Comparison of ENCODE assay signal across 14 cellular contexts in the genomic region with DNA sequence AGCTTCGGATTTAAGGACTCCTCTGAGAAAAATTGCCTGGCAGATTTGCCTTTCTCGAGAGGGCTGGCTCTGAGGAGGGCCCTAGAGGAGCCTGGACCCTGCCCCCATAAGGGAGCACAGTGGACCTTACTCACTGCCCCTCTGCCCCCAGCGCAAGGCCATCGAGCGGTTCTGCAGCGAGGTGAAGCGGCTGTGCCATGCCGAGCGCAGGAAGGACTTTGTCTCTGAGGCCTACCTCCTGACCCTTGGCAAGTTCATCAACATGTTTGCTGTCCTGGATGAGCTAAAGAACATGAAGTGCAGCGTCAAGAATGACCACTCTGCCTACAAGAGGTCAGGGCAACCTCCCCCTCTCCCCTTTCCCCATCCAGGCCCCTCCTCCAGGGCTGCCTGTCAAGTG.
"Had no signal": no experiment of that assay in that cellular context is flagged by ENCODE, and none has a peak within 500 bp of the region (broad histone marks: within the 10 kb centered on the region; RNA-seq: fewer than 3 reads in every experiment).

No MANE protein-coding gene starts in this region.

- H3K4me1 Mint-ChIP-seq: nephron progenitor cell, WTC11 had no signal

- H3K4me3 Mint-ChIP-seq: activated CD4-positive, alpha-beta T cell treated with anti-CD3 and anti-CD28 coated beads, Interleukin-2, amount 10 ng/mL, durations not matched to agents 24 days and 14 days; nephron progenitor cell; stimulated activated naive CD8-positive, alpha-beta T cell treated with anti-CD3 and anti-CD28 coated beads, Interleukin-15, amount 100 ng/mL, for 72 hours; T-helper 1 cell treated with Interleukin-12 subunit alpha and Interleukin-12 subunit beta and Interleukin-4 antibody, amounts not matched to agents 30 μg/mL and 1 μg/mL, for 36 hours; type B pancreatic cell; WTC11 had no signal

- H3K27ac Mint-ChIP-seq: nephron progenitor cell, type B pancreatic cell, WTC11 had no signal

- H3K27me3 Mint-ChIP-seq: activated CD4-positive, alpha-beta T cell treated with anti-CD3 and anti-CD28 coated beads, Interleukin-2, amount 10 ng/mL, durations not matched to agents 24 days and 14 days; stimulated activated naive CD8-positive, alpha-beta T cell treated with anti-CD3 and anti-CD28 coated beads, Interleukin-15, amount 100 ng/mL, for 72 hours; type B pancreatic cell had no signal

- ATAC-seq: left lung; mucosa of descending colon; sciatic nerve; stimulated activated naive CD8-positive, alpha-beta T cell treated with anti-CD3 and anti-CD28 coated beads, Interleukin-15, amount 100 ng/mL, for 72 hours; WTC11 had no signal

- DNase-seq: activated CD4-positive, alpha-beta T cell treated with anti-CD3 and anti-CD28 coated beads, Interleukin-2, amount 10 ng/mL, durations not matched to agents 24 days and 14 days; activated gamma-delta T cell; activated T-cell treated with anti-CD3 and anti-CD28 coated beads, Interleukin-2, amount 50 U/mL, for 1 hour; dorsolateral prefrontal cortex; left lung; mucosa of descending colon; nephron progenitor cell; SIG-M5; spleen; stimulated activated naive CD8-positive, alpha-beta T cell treated with anti-CD3 and anti-CD28 coated beads, Interleukin-15, amount 100 ng/mL, for 72 hours had no signal

- H3K9me3 Mint-ChIP-seq: activated CD4-positive, alpha-beta T cell treated with anti-CD3 and anti-CD28 coated beads, Interleukin-2, amount 10 ng/mL, durations not matched to agents 24 days and 14 days; stimulated activated naive CD8-positive, alpha-beta T cell treated with anti-CD3 and anti-CD28 coated beads, Interleukin-15, amount 100 ng/mL, for 72 hours; T-helper 1 cell treated with Interleukin-12 subunit alpha and Interleukin-12 subunit beta and Interleukin-4 antibody, amounts not matched to agents 30 μg/mL and 1 μg/mL, for 36 hours; type B pancreatic cell; WTC11 had no signal
